In genomic region chr13:45403081-45403480, GRCh38 we compare ENCODE assay signal across 14 cellular contexts. TPM values are rescaled to one million over a fixed set of nuclear protein-coding genes. Genes with fewer than 3 reads are reported as not detected.
DNase-seq lines count a peak whose midpoint lies in the region; ATAC-seq, FAIRE-seq and TF ChIP-seq lines count a peak whose summit lies in the region.
"Had no signal": no experiment of that assay in that cellular context is flagged by ENCODE, and none has a peak within 500 bp of the region (broad histone marks: within the 10 kb centered on the region; RNA-seq: fewer than 3 reads in every experiment).

No MANE protein-coding gene starts in this region.

- no peak for TF ChIP-seq CTCF in kidney (IDR thresholded peaks at IDR 0.05; ENCODE audit: borderline replicate concordance, extremely low read depth, insufficient read depth)

- peaks cover 0 to 13% of the 10 kb centered on the region in 2 donors for H3K4me1 ChIP-seq in kidney (ENCODE audit: control insufficient read depth in 1 of 2, insufficient read depth in 1 of 2, low read depth in 1 of 2, low read length in 2 of 2)
- H3K4me1 ChIP-seq in skeletal muscle tissue (ENCODE audit: control insufficient read depth in 3 of 3, insufficient read depth in 3 of 3, low read length in 3 of 3) = peaks cover 11 to 21% (median 19%) of the 10 kb centered on the region in 3 donors

- peak overlapping the region in 1 of 2 donors; percentile 26 for H3K9ac ChIP-seq in kidney (ENCODE audit: low read length in 2 of 2)
- no peak overlapping the region for H3K9ac ChIP-seq in skeletal muscle tissue (ENCODE audit: low read depth in 1 of 3, low read length in 3 of 3)
- H3K9ac ChIP-seq: BLaER1 treated with 17β-estradiol and CSF1 and Interleukin-3, amounts not matched to agents 10 nM and 100 nM had no signal

- DNase-seq in Right ventricle myocardium superior = no peak
- no peak for DNase-seq in left cardiac atrium
- peak; percentile 3 for DNase-seq in H7
- no peak for DNase-seq in kidney
- no peak for DNase-seq in cerebellar cortex (ENCODE audit: low spot score)
- DNase-seq: ACHN; CD4-positive, CD25-positive, alpha-beta regulatory T cell; DMS53; GF-D8 had no signal

- H3K4me3 ChIP-seq in H7 (ENCODE audit: insufficient read depth, low read depth, low read length) (no peak overlapping the region), kidney (ENCODE audit: low read length in 2 of 2) (no peak overlapping the region), skeletal muscle tissue (ENCODE audit: low read length in 3 of 3) (peak overlapping the region in 1 of 3 donors; percentile 34)
- H3K4me3 ChIP-seq: BLaER1 treated with 17β-estradiol and CSF1 and Interleukin-3, amounts not matched to agents 10 nM and 100 nM had no signal

- H3K27me3 ChIP-seq in H7 (ENCODE audit: control insufficient read depth, insufficient read depth, low read length) (no peaks in the 10 kb centered on the region), skeletal muscle tissue (ENCODE audit: control insufficient read depth in 3 of 3, insufficient read depth in 3 of 3, low read length in 3 of 3) (no peaks in the 10 kb centered on the region)
- H3K27me3 ChIP-seq: BLaER1 treated with 17β-estradiol and CSF1 and Interleukin-3, amounts not matched to agents 10 nM and 100 nM had no signal

- H3K36me3 ChIP-seq in H7 (replicated peaks; ENCODE audit: control insufficient read depth, insufficient read depth, low read length) = peaks cover 4% of the 10 kb centered on the region
- peaks cover 28 to 49% of the 10 kb centered on the region in 2 donors for H3K36me3 ChIP-seq in kidney (ENCODE audit: control insufficient read depth in 1 of 2, insufficient read depth in 2 of 2, low read length in 2 of 2)
- peaks cover 38 to 58% (median 56%) of the 10 kb centered on the region in 3 donors for H3K36me3 ChIP-seq in skeletal muscle tissue (ENCODE audit: control insufficient read depth in 3 of 3, insufficient read depth in 3 of 3, low read length in 3 of 3)

- H3K9me3 ChIP-seq in kidney (ENCODE audit: control insufficient read depth in 1 of 2, low read length in 2 of 2) (no peaks in the 10 kb centered on the region), skeletal muscle tissue (ENCODE audit: control insufficient read depth in 3 of 3, low read length in 3 of 3) (no peaks in the 10 kb centered on the region)
- H3K9me3 ChIP-seq: BLaER1 treated with 17β-estradiol and CSF1 and Interleukin-3, amounts not matched to agents 10 nM and 100 nM had no signal

- peak; percentile 19 for ATAC-seq in Right ventricle myocardium superior (ENCODE audit: poor library complexity)
- ATAC-seq in left cardiac atrium = no peak
- no peak for ATAC-seq in HG03378 (IDR thresholded peaks at IDR 0.05; ENCODE audit: unreplicated experiment)
- ATAC-seq: HCT116 had no signal

- peak overlapping the region; percentile 59 to 86 for H3K27ac ChIP-seq in kidney (ENCODE audit: low read depth in 2 of 2, low read length in 2 of 2)
- peak overlapping the region; percentile 70 for H3K27ac ChIP-seq in skeletal muscle tissue (ENCODE audit: low read depth, low read length)
- H3K27ac ChIP-seq: BLaER1 treated with 17β-estradiol and CSF1 and Interleukin-3, amounts not matched to agents 10 nM and 100 nM had no signal

- no peak for FAIRE-seq in kidney (lab: Jason Lieb, UNC)
- FAIRE-seq: GM19239 had no signal

- intact Hi-C loops in Right ventricle myocardium superior (cut with DNase I) = no loop called here
- intact Hi-C loops in left cardiac atrium (cut with DNase I) = no loop called here
- intact Hi-C loops in kidney (cut with DNase I) = no loop called here

RNA-seq across cellular contexts. Expression of gene SLC25A30, which starts 15.1 kb away (rescaled TPM):
- total RNA-seq in Right ventricle myocardium superior = 142 TPM
- 10 to 100 TPM; 57.9 to 73.8 TPM for total RNA-seq in left cardiac atrium
- 1.0 and 2.2 TPM in 2 replicates for total RNA-seq in H7 (2014; rRNA removed; shearing (Covaris generic))
- 47.1 TPM for total RNA-seq in kidney
- 32.9 TPM for polyA plus RNA-seq in kidney (ENCODE audit: insufficient read depth, low read depth, low replicate concordance)
- total RNA-seq in skeletal muscle tissue = 12.5 TPM
